Comparison of ENCODE assay signal across 8 cellular contexts in genomic region chr15:99733268-99734039, GRCh38. TPM values are rescaled to one million over a fixed set of nuclear protein-coding genes. Genes with fewer than 3 reads are reported as not detected.
DNase-seq lines count a peak whose midpoint lies in the region; ATAC-seq and TF ChIP-seq lines count a peak whose summit lies in the region.

Gene LYSMD4, minus strand, starts transcription at chr15:99733437. Its CDS starts 1,438 bp downstream, at chr15:99731999.

- no peaks in the 10 kb centered on the region for H3K36me3 ChIP-seq in prostate gland

- H3K4me3 ChIP-seq in prostate gland = peak within 1 kb of the TSS; percentile 93 to 94

- intact Hi-C loops in T-helper 1 cell treated with Interleukin-12 subunit alpha and Interleukin-12 subunit beta and Interleukin-4 antibody, amounts not matched to agents 30 ng/mL and 1 ng/mL, for 36 hours (cut with micrococcal nuclease) = loop anchor here (1.0 to 10.0 kb wide), 12 partner anchors 13 to 869 kb away; partner anchors contain the start of genes ADAMTS17, ASB7, LINS1 and LRRC28
- intact Hi-C loops in left ventricle myocardium superior (cut with micrococcal nuclease) (no loop called here), prostate gland (cut with DNase I) (no loop called here)

- peak in 2 of 4 experiments; percentile 24 to 31 for TF ChIP-seq CTCF in prostate gland (IDR thresholded peaks at IDR 0.05)

- H3K27ac ChIP-seq in prostate gland = peak within 1 kb of the TSS; percentile 78 to 81

- H3K9me3 ChIP-seq in prostate gland = no peaks in the 10 kb centered on the region

- peaks cover 3% of the 10 kb centered on the region for H3K4me1 ChIP-seq in prostate gland (replicated peaks)

- no peaks in the 10 kb centered on the region for H3K27me3 ChIP-seq in prostate gland (replicated peaks; ENCODE audit: insufficient read depth)

- ATAC-seq in GM18505 (IDR thresholded peaks at IDR 0.05; ENCODE audit: unreplicated experiment) (peak; percentile 99), HG02943 (IDR thresholded peaks at IDR 0.05; ENCODE audit: low read depth, unreplicated experiment) (peak; percentile 99), left ventricle myocardium superior (peak; percentile 98)

- 46% methylated on average over 11 of the region's 69 CpGs for WGBS in prostate gland

- TF ChIP-seq POLR2A in GM18505 (IDR thresholded peaks at IDR 0.05; ENCODE audit: borderline replicate concordance, extremely low read depth, insufficient read depth, insufficient read length) = peak; percentile 61
- TF ChIP-seq POLR2A in prostate gland (IDR thresholded peaks at IDR 0.05) = peak; percentile 79

- DNase-seq in NCI-H1694 treated with DMSO at 0.1 percent for 48 hours (lab: John Stamatoyannopoulos, UW) (peak; percentile 82), amniotic stem cell (lab: John Stamatoyannopoulos, UW) (peak; percentile 71), left ventricle myocardium superior (peak; percentile 99), prostate gland (ENCODE audit: low spot score) (peak; percentile 98), ureter (ENCODE audit: low spot score) (peak; percentile 99)

RNA-seq across cellular contexts. Expression of gene LYSMD4, which starts in this region (rescaled TPM):
- total RNA-seq in T-helper 1 cell treated with Interleukin-12 subunit alpha and Interleukin-12 subunit beta and Interleukin-4 antibody, amounts not matched to agents 30 ng/mL and 1 ng/mL, for 36 hours = 13.0 and 13.5 TPM in 2 replicates
- total RNA-seq in left ventricle myocardium superior = 10.1 TPM
- 10 to 100 TPM in 1 of 2 donors, 1 to 10 TPM in 1; 2.7 to 21.1 TPM for total RNA-seq in prostate gland
- total RNA-seq in ureter = 7.6 TPM

Comparison
In these comparisons a context has a peak if more than half of its experiments do, and no peak if none do; other contexts are left out.
1. Peak in every context shown above with its lines: DNase-seq, ATAC-seq, H3K4me3 ChIP-seq and H3K27ac ChIP-seq.